Comparison of ENCODE assay signal across 5 cellular contexts in genomic region chr6:54081499-54081898, GRCh38. TPM values are rescaled to one million over a fixed set of nuclear protein-coding genes. Genes with fewer than 3 reads are reported as not detected.
"Had no signal": no experiment of that assay in that cellular context is flagged by ENCODE, and none has a peak within 500 bp of the region (broad histone marks: within the 10 kb centered on the region; RNA-seq: fewer than 3 reads in every experiment).

No MANE protein-coding gene starts in this region.

RNA-seq across cellular contexts. Expression of gene MLIP, which starts 29.7 kb away (rescaled TPM):
- total RNA-seq: HT-29, HT1080, IMR-90, K562 had no signal
- polyA plus RNA-seq: IgD-negative memory B cell, IMR-90, K562 had no signal
